In genomic region chr2:85933753-85934594, GRCh38 we compare ENCODE assay signal across 1 cellular context.
TF ChIP-seq lines count a peak whose summit lies in the region.

No MANE protein-coding gene starts in this region.

TF ChIP-seq in K562, 482 proteins besides CTCF, POLR2A, EP300 and RAD21 (continued from another document and continues in another):
- no peak for TF ChIP-seq E2F4 (CRISPR knock-in tag; IDR thresholded peaks at IDR 0.05; ENCODE audit: low read depth)
- TF ChIP-seq MED1 (CRISPR knock-in tag; IDR thresholded peaks at IDR 0.05; ENCODE audit: borderline replicate concordance) = no peak
- no peak; the same call in 1 of the 2 replicates for TF ChIP-seq RAD51 (IDR thresholded peaks at IDR 0.05; ENCODE audit: borderline replicate concordance, low read depth)
- TF ChIP-seq NFATC3 (IDR thresholded peaks at IDR 0.05) = no peak; the same call in 1 of the 2 replicates
- TF ChIP-seq PRMT5 (CRISPR knock-in tag; IDR thresholded peaks at IDR 0.05) = no peak
- peak; percentile 92 for TF ChIP-seq ZNF644 (tag; IDR thresholded peaks at IDR 0.05; ENCODE audit: low read depth)
- TF ChIP-seq HNRNPUL1 (IDR thresholded peaks at IDR 0.05; ENCODE audit: low read length) = no peak
- peak; percentile 94 for TF ChIP-seq ZNF395 (CRISPR knock-in tag; IDR thresholded peaks at IDR 0.05)
- TF ChIP-seq IRF2 (CRISPR knock-in tag; IDR thresholded peaks at IDR 0.05) = no peak
- no peak for TF ChIP-seq ZNF124 (CRISPR knock-in tag; IDR thresholded peaks at IDR 0.05)
- TF ChIP-seq MECOM (CRISPR knock-in tag; IDR thresholded peaks at IDR 0.05) = no peak
- TF ChIP-seq ARHGAP35 (IDR thresholded peaks at IDR 0.05; ENCODE audit: partially characterized antibody) = no peak
- TF ChIP-seq L3MBTL2 (IDR thresholded peaks at IDR 0.05) = peak; percentile 71
- peak; percentile 31; the same call in 1 of the 2 replicates for TF ChIP-seq ZBTB5 (IDR thresholded peaks at IDR 0.05)
- TF ChIP-seq MEIS2 (IDR thresholded peaks at IDR 0.05; ENCODE audit: partially characterized antibody) = peak; percentile 100
- TF ChIP-seq MAFK (IDR thresholded peaks at IDR 0.05; ENCODE audit: low read length) = peak; percentile 55
- TF ChIP-seq TFE3 (CRISPR knock-in tag; IDR thresholded peaks at IDR 0.05) = no peak
- TF ChIP-seq ZNF212 (CRISPR knock-in tag; IDR thresholded peaks at IDR 0.05) = no peak
- no peak for TF ChIP-seq ZNF121 (CRISPR knock-in tag; conservative IDR thresholded peaks at IDR 0.05)
- TF ChIP-seq NR2C2 (CRISPR knock-in tag; IDR thresholded peaks at IDR 0.05) = no peak
- peak; percentile 57; the same call in 1 of the 2 replicates for TF ChIP-seq NR2C2 (tag; IDR thresholded peaks at IDR 0.05)
- TF ChIP-seq CHD7 (IDR thresholded peaks at IDR 0.05; ENCODE audit: low read depth, low read length) = no peak
- no peak for TF ChIP-seq ZC3H8 (IDR thresholded peaks at IDR 0.05)
- peak; percentile 80 for TF ChIP-seq CXXC5 (CRISPR knock-in tag; IDR thresholded peaks at IDR 0.05)
- TF ChIP-seq ZNF449 (CRISPR knock-in tag; IDR thresholded peaks at IDR 0.05) = 0 out of 2 replicates have a peak, but pooled peaks have one; percentile 13
- TF ChIP-seq ARID4B (CRISPR knock-in tag; IDR thresholded peaks at IDR 0.05) = no peak
- TF ChIP-seq ZBTB49 (CRISPR knock-in tag; IDR thresholded peaks at IDR 0.05; ENCODE audit: borderline replicate concordance) = no peak
- peak; percentile 87; the same call in 1 of the 2 replicates for TF ChIP-seq ZNF584 (CRISPR knock-in tag; IDR thresholded peaks at IDR 0.05; ENCODE audit: low read depth)
- no peak for TF ChIP-seq ZNF76 (CRISPR knock-in tag; IDR thresholded peaks at IDR 0.05; ENCODE audit: borderline replicate concordance)
- TF ChIP-seq PCBP2 (IDR thresholded peaks at IDR 0.05; ENCODE audit: low read depth, low read length, poor library complexity, severe bottlenecking) = no peak
